32 cellular contexts compared by ENCODE assay signal in genomic region chr10:60125928-60126327, GRCh38.
"Had no signal": no experiment of that assay in that cellular context is flagged by ENCODE, and none has a peak within 500 bp of the region (broad histone marks: within the 10 kb centered on the region; RNA-seq: fewer than 3 reads in every experiment).

No MANE protein-coding gene starts in this region.

- H3K36me3 Mint-ChIP-seq: activated naive CD4-positive, alpha-beta T cell treated with anti-CD3 and anti-CD28 coated beads, Interleukin-2, amount 10 ng/mL, durations not matched to agents 7 days and 5 days; activated naive CD8-positive, alpha-beta T cell treated with anti-CD3 and anti-CD28 coated beads, Interleukin-2, amount 10 ng/mL, durations not matched to agents 7 days and 5 days had no signal

- H3K27ac ChIP-seq: breast epithelium, cardiac muscle cell, colonic mucosa, epithelial cell of prostate, WERI-Rb-1 had no signal

- H3K27me3 ChIP-seq: ascending aorta, breast epithelium, cardiac muscle cell, colonic mucosa had no signal

- H3K27ac Mint-ChIP-seq: activated B cell treated with CpG ODN at 0.5 μM for 24 hours; activated CD8-positive, alpha-beta T cell treated with anti-CD3 and anti-CD28 coated beads for 36 hours; activated naive CD4-positive, alpha-beta T cell treated with anti-CD3 and anti-CD28 coated beads, Interleukin-2, amount 10 ng/mL, durations not matched to agents 7 days and 5 days; activated naive CD4-positive, alpha-beta T cell treated with anti-CD3 and anti-CD28 coated beads, Interleukin-2, amount 50 U/mL, for 72 hours; activated naive CD8-positive, alpha-beta T cell treated with anti-CD3 and anti-CD28 coated beads, Interleukin-2, amount 10 ng/mL, durations not matched to agents 7 days and 5 days; activated T-helper 1 cell treated with anti-CD3 and anti-CD28 coated beads, Interleukin-12 subunit alpha, Interleukin-12 subunit beta, Interleukin-2, Interleukin-4 antibody, amounts not matched to agents 30 ng/mL and 10 ng/mL and 1 ng/mL, durations not matched to agents 14 hours and 24 hours and 36 hours; T-helper 17 cell; T-helper 2 cell treated with Interferon-gamma antibody and Interleukin-4, amounts not matched to agents 5 μg/mL and 100 μg/mL, for 36 hours had no signal

- DNase-seq: activated B cell treated with CpG ODN at 0.5 μM for 24 hours; activated CD4-positive, alpha-beta T cell treated with anti-CD3 and anti-CD28 coated beads for 48 hours; activated CD4-positive, alpha-beta T cell treated with anti-CD3 and anti-CD28 coated beads, Interleukin-2, amount 50 U/mL, for 1 hour; activated CD4-positive, alpha-beta T cell treated with anti-CD3 and anti-CD28 coated beads, Interleukin-2, amount 50 U/mL, for 48 hours; activated CD8-positive, alpha-beta memory T cell treated with anti-CD3 and anti-CD28 coated beads for 24 hours; activated CD8-positive, alpha-beta memory T cell treated with anti-CD3 and anti-CD28 coated beads, Interleukin-2, amount 50 U/mL, for 4 hours; activated CD8-positive, alpha-beta T cell treated with anti-CD3 and anti-CD28 coated beads for 36 hours; activated gamma-delta T cell; activated naive CD4-positive, alpha-beta T cell; activated naive CD4-positive, alpha-beta T cell treated with anti-CD3 and anti-CD28 coated beads, Interleukin-2, amount 10 ng/mL, durations not matched to agents 7 days and 5 days; activated naive CD8-positive, alpha-beta T cell treated with anti-CD3 and anti-CD28 coated beads, Interleukin-2, amount 10 ng/mL, durations not matched to agents 7 days and 5 days; activated T-cell treated with anti-CD3 and anti-CD28 coated beads, Interleukin-2, amount 50 U/mL, for 1 hour; activated T-cell treated with anti-CD3 and anti-CD28 coated beads, Interleukin-2, amount 50 U/mL, for 48 hours; central memory CD4-positive, alpha-beta T cell; cerebellar nuclear complex; colonic mucosa; effector CD8-positive, alpha-beta T cell; foreskin fibroblast; glutamatergic neuron; T-helper 1 cell; T-helper 17 cell; T1000; WERI-Rb-1 had no signal

- ATAC-seq: activated CD4-positive, CD25-positive, alpha-beta regulatory T cell treated with anti-CD3 and anti-CD28 coated beads, Interleukin-2, amount 50 U/mL, for 24 hours; activated CD8-positive, alpha-beta T cell treated with anti-CD3 and anti-CD28 coated beads for 36 hours; activated naive CD4-positive, alpha-beta T cell treated with anti-CD3 and anti-CD28 coated beads, Interleukin-2, amount 50 U/mL, for 72 hours; T-helper 17 cell had no signal

- H3K36me3 ChIP-seq: ascending aorta, breast epithelium, cardiac muscle cell, colonic mucosa, WERI-Rb-1 had no signal

- H3K4me1 ChIP-seq: breast epithelium, colonic mucosa had no signal

- H3K27me3 Mint-ChIP-seq: activated B cell treated with CpG ODN at 0.5 μM for 24 hours; activated CD8-positive, alpha-beta T cell treated with anti-CD3 and anti-CD28 coated beads for 36 hours; activated naive CD4-positive, alpha-beta T cell treated with anti-CD3 and anti-CD28 coated beads, Interleukin-2, amount 10 ng/mL, durations not matched to agents 7 days and 5 days; activated naive CD8-positive, alpha-beta T cell treated with anti-CD3 and anti-CD28 coated beads, Interleukin-2, amount 10 ng/mL, durations not matched to agents 7 days and 5 days; brain; T-helper 17 cell had no signal

- H3K9me3 ChIP-seq: ascending aorta, breast epithelium, colonic mucosa had no signal

- H3K4me1 Mint-ChIP-seq: activated B cell treated with CpG ODN at 0.5 μM for 24 hours; activated naive CD4-positive, alpha-beta T cell treated with anti-CD3 and anti-CD28 coated beads, Interleukin-2, amount 10 ng/mL, durations not matched to agents 7 days and 5 days; activated naive CD8-positive, alpha-beta T cell treated with anti-CD3 and anti-CD28 coated beads, Interleukin-2, amount 10 ng/mL, durations not matched to agents 7 days and 5 days had no signal

- H3K4me3 ChIP-seq: ascending aorta, breast epithelium, cardiac muscle cell, colonic mucosa had no signal

- H3K4me3 Mint-ChIP-seq: activated B cell treated with CpG ODN at 0.5 μM for 24 hours; activated CD8-positive, alpha-beta T cell treated with anti-CD3 and anti-CD28 coated beads for 36 hours; activated naive CD4-positive, alpha-beta T cell treated with anti-CD3 and anti-CD28 coated beads, Interleukin-2, amount 10 ng/mL, durations not matched to agents 7 days and 5 days; activated naive CD8-positive, alpha-beta T cell treated with anti-CD3 and anti-CD28 coated beads, Interleukin-2, amount 10 ng/mL, durations not matched to agents 7 days and 5 days; activated T-helper 1 cell treated with anti-CD3 and anti-CD28 coated beads, Interleukin-12 subunit alpha, Interleukin-12 subunit beta, Interleukin-2, Interleukin-4 antibody, amounts not matched to agents 30 ng/mL and 10 ng/mL and 1 ng/mL, durations not matched to agents 14 hours and 24 hours and 36 hours; brain; T-helper 17 cell; T-helper 2 cell treated with Interferon-gamma antibody and Interleukin-4, amounts not matched to agents 5 μg/mL and 100 μg/mL, for 36 hours had no signal

- H3K9me3 Mint-ChIP-seq: activated B cell treated with CpG ODN at 0.5 μM for 24 hours; activated CD8-positive, alpha-beta T cell treated with anti-CD3 and anti-CD28 coated beads for 36 hours; activated naive CD4-positive, alpha-beta T cell treated with anti-CD3 and anti-CD28 coated beads, Interleukin-2, amount 10 ng/mL, durations not matched to agents 7 days and 5 days; activated naive CD8-positive, alpha-beta T cell treated with anti-CD3 and anti-CD28 coated beads, Interleukin-2, amount 10 ng/mL, durations not matched to agents 7 days and 5 days; activated T-helper 1 cell treated with anti-CD3 and anti-CD28 coated beads, Interleukin-12 subunit alpha, Interleukin-12 subunit beta, Interleukin-2, Interleukin-4 antibody, amounts not matched to agents 30 ng/mL and 10 ng/mL and 1 ng/mL, durations not matched to agents 14 hours and 24 hours and 36 hours; T-helper 2 cell treated with Interferon-gamma antibody and Interleukin-4, amounts not matched to agents 5 μg/mL and 100 μg/mL, for 36 hours had no signal
